17 cellular contexts compared by ENCODE assay signal in the genomic region with DNA sequence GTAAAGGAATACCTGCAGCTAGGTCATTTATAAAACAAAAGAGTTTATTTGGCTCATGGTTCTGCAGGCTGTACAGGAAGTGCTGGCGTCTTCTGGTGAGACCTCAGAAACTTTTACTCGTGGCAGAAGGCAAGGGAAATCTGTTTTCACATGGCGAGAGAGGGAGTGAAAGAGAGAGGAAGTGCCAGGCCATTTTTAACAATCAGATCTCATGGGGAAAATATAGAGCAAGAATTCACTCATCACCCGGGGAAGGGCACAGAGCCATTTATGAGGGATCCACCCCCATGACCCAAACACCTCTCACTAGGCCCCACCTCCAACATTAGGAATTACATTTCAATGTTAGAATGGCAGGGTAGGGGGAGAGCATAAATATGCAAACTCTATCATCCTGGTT.
A peak's percentile ranks its signal among the peaks of the same experiment; 100 is the strongest.
DNase-seq lines count a peak whose midpoint lies in the region; ATAC-seq and TF ChIP-seq lines count a peak whose summit lies in the region.
"Had no signal": no experiment of that assay in that cellular context is flagged by ENCODE, and none has a peak within 500 bp of the region (broad histone marks: within the 10 kb centered on the region; RNA-seq: fewer than 3 reads in every experiment).

No MANE protein-coding gene starts in this region.

- H3K4me2 ChIP-seq in OCI-LY1 (ENCODE audit: low read length): no peak overlapping the region

- H3K4me3 ChIP-seq in right cardiac atrium (ENCODE audit: low read length): no peak overlapping the region
- no peak overlapping the region for H3K4me3 ChIP-seq in heart left ventricle
- H3K4me3 ChIP-seq in OCI-LY1 (ENCODE audit: low read depth, low read length, poor library complexity, severe bottlenecking): no peak overlapping the region
- H3K4me3 ChIP-seq: BLaER1 treated with 17β-estradiol and CSF1 and Interleukin-3, amounts not matched to agents 10 nM and 100 nM had no signal

- no peak for TF ChIP-seq CTCF in heart left ventricle (IDR thresholded peaks at IDR 0.05)
- no peak for TF ChIP-seq CTCF in OCI-LY1 (IDR thresholded peaks at IDR 0.05; ENCODE audit: low read length)
- TF ChIP-seq CTCF in nephron (IDR thresholded peaks at IDR 0.05; ENCODE audit: unreplicated experiment in 3 of 3): no peak

- H3K9me3 ChIP-seq in right cardiac atrium (ENCODE audit: control insufficient read depth, low read length) (no peaks in the 10 kb centered on the region), heart left ventricle (no peaks in the 10 kb centered on the region), OCI-LY1 (ENCODE audit: low read length) (no peaks in the 10 kb centered on the region)
- H3K9me3 ChIP-seq: BE2C, Caco-2 had no signal

- no peaks in the 10 kb centered on the region for H3K79me2 ChIP-seq in OCI-LY1 (ENCODE audit: insufficient read depth, low read length)

- no peaks in the 10 kb centered on the region for H3K36me3 Mint-ChIP-seq in nephron (ENCODE audit: low read depth)
- H3K36me3 Mint-ChIP-seq: CD8-positive, alpha-beta T cell had no signal

- no peaks in the 10 kb centered on the region for H3K9me2 ChIP-seq in OCI-LY1 (ENCODE audit: low read depth, low read length)

- ATAC-seq in right cardiac atrium (peak; percentile 33 to 64), heart left ventricle (no peak)
- ATAC-seq: CD8-positive, alpha-beta T cell had no signal

- no peaks in the 10 kb centered on the region for H4K20me1 ChIP-seq in OCI-LY1 (ENCODE audit: insufficient read depth, low read length)
- H4K20me1 ChIP-seq: BLaER1 treated with 17β-estradiol and CSF1 and Interleukin-3, amounts not matched to agents 10 nM and 100 nM had no signal

- peak overlapping the region in 2 of 3 experiments; percentile 2 to 44 for H3K27ac Mint-ChIP-seq in nephron
- H3K27ac Mint-ChIP-seq: CD4-positive, alpha-beta T cell; CD8-positive, alpha-beta T cell had no signal

- H3K4me3 Mint-ChIP-seq in nephron: no peak overlapping the region
- H3K4me3 Mint-ChIP-seq: CD4-positive, alpha-beta T cell; CD8-positive, alpha-beta T cell had no signal

- H3K36me3 ChIP-seq in heart left ventricle: no peaks in the 10 kb centered on the region
- no peaks in the 10 kb centered on the region for H3K36me3 ChIP-seq in OCI-LY1 (ENCODE audit: insufficient read depth, low read length)
- H3K36me3 ChIP-seq: BE2C; BLaER1 treated with 17β-estradiol and CSF1 and Interleukin-3, amounts not matched to agents 10 nM and 100 nM had no signal

- H3K27ac ChIP-seq in right cardiac atrium (ENCODE audit: low read length) (peak overlapping the region; percentile 19), heart left ventricle (no peak overlapping the region), OCI-LY1 (ENCODE audit: low read depth, low read length, poor library complexity, severe bottlenecking) (no peak overlapping the region)
- H3K27ac ChIP-seq: BLaER1 treated with 17β-estradiol and CSF1 and Interleukin-3, amounts not matched to agents 10 nM and 100 nM; C4-2B had no signal

- H3K27me3 Mint-ChIP-seq in nephron (ENCODE audit: low read depth): no peaks in the 10 kb centered on the region
- H3K27me3 Mint-ChIP-seq: CD4-positive, alpha-beta T cell had no signal

- no peaks in the 10 kb centered on the region for H3K9me3 Mint-ChIP-seq in nephron

- no peaks in the 10 kb centered on the region for H3K4me1 ChIP-seq in right cardiac atrium (ENCODE audit: control insufficient read depth, insufficient read depth, low read length)
- H3K4me1 ChIP-seq in heart left ventricle: no peaks in the 10 kb centered on the region
- H3K4me1 ChIP-seq in OCI-LY1 (ENCODE audit: insufficient read depth, low read length, severe bottlenecking): peaks cover 13% of the 10 kb centered on the region
- H3K4me1 ChIP-seq: BE2C, Caco-2 had no signal

- intact Hi-C loops in right cardiac atrium (cut with DNase I) (no loop called here), heart left ventricle (cut with DNase I) (no loop called here)

- no peaks in the 10 kb centered on the region for H3F3A ChIP-seq in OCI-LY1 (ENCODE audit: insufficient read depth, low read length)

- 24% methylated on average over 4 of the region's 4 CpGs for WGBS in right cardiac atrium
- 17 to 51% (median 42%) methylated on average over 4 of the region's 4 CpGs for WGBS in heart left ventricle, 4 donors

- H3K27me3 ChIP-seq in right cardiac atrium (ENCODE audit: control insufficient read depth, insufficient read depth) (no peaks in the 10 kb centered on the region), heart left ventricle (no peaks in the 10 kb centered on the region), OCI-LY1 (ENCODE audit: insufficient read depth, low read length) (no peaks in the 10 kb centered on the region)
- H3K27me3 ChIP-seq: BE2C; BLaER1 treated with 17β-estradiol and CSF1 and Interleukin-3, amounts not matched to agents 10 nM and 100 nM had no signal

- H3K9ac ChIP-seq in OCI-LY1 (ENCODE audit: low read length): no peak overlapping the region
- H3K9ac ChIP-seq: BLaER1 treated with 17β-estradiol and CSF1 and Interleukin-3, amounts not matched to agents 10 nM and 100 nM had no signal

- peak overlapping the region; percentile 64; the same call in 1 of the 2 replicates for H2AFZ ChIP-seq in OCI-LY1 (ENCODE audit: low read length)

- DNase-seq in right cardiac atrium: no peak
- DNase-seq in heart left ventricle: no peak
- no peak for DNase-seq in NCI-H526 treated with DMSO at 0.1 percent for 48 hours (lab: John Stamatoyannopoulos, UW)
- no peak for DNase-seq in SKM-1 (lab: John Stamatoyannopoulos, UW; ENCODE audit: unreplicated experiment)
- DNase-seq: 8988T; ACHN; BE2C; Caco-2; Calu3; CD4-positive, alpha-beta T cell; CD8-positive, alpha-beta T cell; DMS79 treated with DMSO at 0.1 percent for 48 hours; GF-D8 had no signal

- no peak for TF ChIP-seq POLR2A in heart left ventricle (IDR thresholded peaks at IDR 0.05)

- peaks cover 21% of the 10 kb centered on the region for H3K4me1 Mint-ChIP-seq in nephron

Comparison
In these comparisons a context has a peak if more than half of its experiments do, and no peak if none do; other contexts are left out.
1. ATAC-seq: peak in right cardiac atrium (2 of 2); none in heart left ventricle (0 of 4).